Comparison of ENCODE assay signal across 18 cellular contexts in genomic region chr9:128414461-128414860, GRCh38. TPM values are rescaled to one million over a fixed set of nuclear protein-coding genes. Genes with fewer than 3 reads are reported as not detected.
DNase-seq lines count a peak whose midpoint lies in the region; ATAC-seq, FAIRE-seq and TF ChIP-seq lines count a peak whose summit lies in the region.
"Had no signal": no experiment of that assay in that cellular context is flagged by ENCODE, and none has a peak within 500 bp of the region (broad histone marks: within the 10 kb centered on the region; RNA-seq: fewer than 3 reads in every experiment).

No MANE protein-coding gene starts in this region.

- peak; percentile 30 for TF ChIP-seq CTCF in AG09309 (IDR thresholded peaks at IDR 0.05; ENCODE audit: control insufficient read depth, insufficient read depth, low read depth, low read length, missing control alignments)
- TF ChIP-seq CTCF in HFFc6 (IDR thresholded peaks at IDR 0.05) = peak; percentile 32; the same call in 1 of the 2 replicates
- TF ChIP-seq CTCF in K562 (IDR thresholded peaks at IDR 0.05 in 2 of 3, conservative IDR thresholded peaks at IDR 0.05 in 1 of 3; ENCODE audit: insufficient read depth in 2 of 3, low read depth in 1 of 3, low read length in 3 of 3) = peak; percentile 35 to 53 (median 40); a peak in 5 of 6 replicates
- TF ChIP-seq CTCF in kidney (IDR thresholded peaks at IDR 0.05; ENCODE audit: borderline replicate concordance, extremely low read depth, insufficient read depth) = peak; percentile 2
- TF ChIP-seq CTCF in colonic mucosa (IDR thresholded peaks at IDR 0.05) = no peak

- TF ChIP-seq POLR2A in K562 (conservative IDR thresholded peaks at IDR 0.05) (no peak), GM12891 (IDR thresholded peaks at IDR 0.05; ENCODE audit: low read depth, low read length) (no peak)

- DNase-seq in AG09309 (ENCODE audit: low read depth) = no peak
- DNase-seq in HFFc6 = no peak
- DNase-seq in K562 (ENCODE audit: extremely low read depth in 1 of 4, low spot score in 3 of 4) = peak in 3 of 4 experiments; percentile 40 to 45 (median 45)
- DNase-seq in kidney = no peak
- DNase-seq in GM12891 (ENCODE audit: insufficient read length, low spot score) = no peak
- DNase-seq in colonic mucosa = no peak
- no peak for DNase-seq in MV-4-11 (lab: John Stamatoyannopoulos, UW)
- DNase-seq: activated naive CD8-positive, alpha-beta T cell treated with anti-CD3 and anti-CD28 coated beads, Interleukin-2, amount 50 U/mL, for 24 hours; kidney glomerular epithelial cell; naive thymus-derived CD8-positive, alpha-beta T cell; NCI-H1436; NCI-H748 treated with DMSO at 0.1 percent for 48 hours; right lobe of liver; stimulated activated naive CD8-positive, alpha-beta T cell treated with anti-CD3 and anti-CD28 coated beads, Interleukin-15, Interleukin-2, amounts not matched to agents 100 U/mL and 50 U/mL, for 24 hours had no signal

- no peaks in the 10 kb centered on the region for H3K9me1 ChIP-seq in K562 (ENCODE audit: control insufficient read depth, insufficient read depth, low read length)

- H3K36me3 Mint-ChIP-seq in HFFc6 (ENCODE audit: low read depth) = no peaks in the 10 kb centered on the region
- H3K36me3 Mint-ChIP-seq: IgD-negative memory B cell had no signal

- H3K9me3 ChIP-seq in K562 (replicated peaks; ENCODE audit: control insufficient read depth, insufficient read depth, low read depth, low read length) = no peaks in the 10 kb centered on the region
- no peaks in the 10 kb centered on the region for H3K9me3 ChIP-seq in kidney (ENCODE audit: control insufficient read depth in 1 of 2, low read length in 2 of 2)
- H3K9me3 ChIP-seq in colonic mucosa = no peaks in the 10 kb centered on the region
- H3K9me3 ChIP-seq: right lobe of liver had no signal

- H3K9ac ChIP-seq in K562 (ENCODE audit: insufficient read depth in 1 of 2, low read depth in 2 of 2, low read length in 2 of 2) = no peak overlapping the region
- H3K9ac ChIP-seq in kidney (ENCODE audit: low read length in 2 of 2) = no peak overlapping the region
- no peak overlapping the region for H3K9ac ChIP-seq in colonic mucosa (ENCODE audit: low read depth in 2 of 2, low read length in 2 of 2)

- POLR2A ChIA-PET in K562 (lab: Yijun Ruan, JAX) = interaction anchor here (0.6 to 1.2 kb wide), 3 partner anchors 12 to 159 kb away, joined by 3 to 4 read pairs (median 4); no protein-coding TSS in a partner anchor

- no peak for TF ChIP-seq RAD21 in K562 (CRISPR knock-in tag; conservative IDR thresholded peaks at IDR 0.05 in 1 of 2, IDR thresholded peaks at IDR 0.05 in 1 of 2)

- H3K27me3 Mint-ChIP-seq in HFFc6 (ENCODE audit: insufficient read depth) = peaks cover 32% of the 10 kb centered on the region

- no peaks in the 10 kb centered on the region for H3K79me2 ChIP-seq in K562 (ENCODE audit: control insufficient read depth, insufficient read depth, low read length)

- no peak overlapping the region for H2AFZ ChIP-seq in K562 (ENCODE audit: low read depth, low read length)

- no peak for TF ChIP-seq EP300 in K562 (IDR thresholded peaks at IDR 0.05; ENCODE audit: low read length)

- intact Hi-C loops in K562 (cut with micrococcal nuclease) (loop anchor here (5.0 to 10.0 kb wide), 2 partner anchors 200 to 287 kb away; partner anchors contain the start of gene PTGES2), kidney (cut with DNase I) (no loop called here), colonic mucosa (cut with DNase I) (loop anchor here (5.0 to 10.0 kb wide), 2 partner anchors 52 to 120 kb away; no protein-coding TSS in a partner anchor)

- peaks cover 7% of the 10 kb centered on the region for H3K4me1 Mint-ChIP-seq in HFFc6 (ENCODE audit: low read depth)

- no peak overlapping the region for H3K27ac Mint-ChIP-seq in HFFc6
- H3K27ac Mint-ChIP-seq: activated naive CD8-positive, alpha-beta T cell treated with anti-CD3 and anti-CD28 coated beads, Interleukin-2, amount 50 U/mL, for 24 hours had no signal

- CTCF ChIA-PET in K562 (lab: Yijun Ruan, JAX; ENCODE audit: low intra/inter-chr PET ratio) = interaction anchor here (3.0 kb wide), 1 partner anchor 52 kb away, joined by 37 read pairs; no protein-coding TSS in a partner anchor

- no peaks in the 10 kb centered on the region; a peak in 1 of 5 replicates for H3K27me3 ChIP-seq in K562 (ENCODE audit: control insufficient read depth in 2 of 2, insufficient read depth in 2 of 2, low read length in 2 of 2)
- peaks cover 12% of the 10 kb centered on the region for H3K27me3 ChIP-seq in colonic mucosa
- H3K27me3 ChIP-seq: right lobe of liver had no signal

- H3K36me3 ChIP-seq in K562 (ENCODE audit: control insufficient read depth, insufficient read depth, low read length) = no peaks in the 10 kb centered on the region
- no peaks in the 10 kb centered on the region for H3K36me3 ChIP-seq in kidney (ENCODE audit: control insufficient read depth in 1 of 2, insufficient read depth in 2 of 2, low read length in 2 of 2)
- H3K36me3 ChIP-seq in colonic mucosa = no peaks in the 10 kb centered on the region
- H3K36me3 ChIP-seq: right lobe of liver had no signal

- H3K4me1 ChIP-seq in K562 (replicated peaks in 1 of 2; ENCODE audit: control insufficient read depth in 2 of 2, insufficient read depth in 2 of 2, low read length in 2 of 2) (peaks cover 15 to 30% of the 10 kb centered on the region in 2 experiments; a peak in 4 of 5 replicates), kidney (ENCODE audit: control insufficient read depth in 1 of 2, insufficient read depth in 1 of 2, low read depth in 1 of 2, low read length in 2 of 2) (peaks cover 0 to 7% of the 10 kb centered on the region in 2 donors), colonic mucosa (peaks cover 5% of the 10 kb centered on the region)

- 34% methylated on average over 3 of the region's 3 CpGs for WGBS in K562 (ENCODE audit: insufficient coverage, low coverage, missing lambda C conversion rate)

- H3K27ac ChIP-seq in K562 (ENCODE audit: extremely low read depth, low read depth, low read length) = no peak overlapping the region
- no peak overlapping the region for H3K27ac ChIP-seq in kidney (ENCODE audit: low read depth in 2 of 2, low read length in 2 of 2)
- no peak overlapping the region for H3K27ac ChIP-seq in colonic mucosa
- H3K27ac ChIP-seq: right lobe of liver had no signal

- no TSS peak for BruUV-seq in K562 (replicated peaks; lab: Mats Ljungman, UMichigan)

- no peaks in the 10 kb centered on the region for H3K9me3 Mint-ChIP-seq in HFFc6
- H3K9me3 Mint-ChIP-seq: activated naive CD8-positive, alpha-beta T cell treated with anti-CD3 and anti-CD28 coated beads, Interleukin-2, amount 50 U/mL, for 24 hours; IgD-negative memory B cell; naive thymus-derived CD8-positive, alpha-beta T cell had no signal

- ATAC-seq in K562 (peak; percentile 55), GM18867 (IDR thresholded peaks at IDR 0.05; ENCODE audit: unreplicated experiment) (no peak)
- ATAC-seq: activated CD4-positive, CD25-positive, alpha-beta regulatory T cell treated with anti-CD3 and anti-CD28 coated beads, Interleukin-2, amount 50 U/mL, for 24 hours; activated naive CD8-positive, alpha-beta T cell treated with anti-CD3 and anti-CD28 coated beads, Interleukin-2, amount 50 U/mL, for 24 hours; naive thymus-derived CD8-positive, alpha-beta T cell; stimulated activated naive CD8-positive, alpha-beta T cell treated with anti-CD3 and anti-CD28 coated beads, Interleukin-15, Interleukin-2, amounts not matched to agents 100 U/mL and 50 U/mL, for 24 hours had no signal

- no peak overlapping the region for H3K4me3 ChIP-seq in AG09309 (ENCODE audit: control insufficient read depth, low read depth, low read length)
- H3K4me3 ChIP-seq in K562 = no peak overlapping the region
- H3K4me3 ChIP-seq in kidney (ENCODE audit: low read length in 2 of 2) = no peak overlapping the region
- H3K4me3 ChIP-seq in colonic mucosa = no peak overlapping the region
- H3K4me3 ChIP-seq: right lobe of liver had no signal

- FAIRE-seq in K562 (lab: Jason Lieb, UNC) (peak; percentile 15), kidney (lab: Jason Lieb, UNC) (no peak), GM12891 (lab: Jason Lieb, UNC) (no peak)
- FAIRE-seq: GM18507 had no signal

- H3K4me3 Mint-ChIP-seq in HFFc6 = no peak overlapping the region
- H3K4me3 Mint-ChIP-seq: activated naive CD8-positive, alpha-beta T cell treated with anti-CD3 and anti-CD28 coated beads, Interleukin-2, amount 50 U/mL, for 24 hours; naive thymus-derived CD8-positive, alpha-beta T cell had no signal

- H4K20me1 ChIP-seq in K562 (replicated peaks; ENCODE audit: control insufficient read depth, insufficient read depth, low read length) = no peaks in the 10 kb centered on the region

- no peak overlapping the region for H3K4me2 ChIP-seq in K562 (ENCODE audit: insufficient read depth, low read length)

- in situ Hi-C loops in K562 (cut with MboI) = no loop called here

RNA-seq across cellular contexts. Expression of gene CERCAM, which starts 6.2 kb away (rescaled TPM):
- 100 to 1,000 TPM; 125 to 172 (median 136) TPM for total RNA-seq in HFFc6 (2021; fragmentation: NEBNext Ultra II Directional; extraction: Animal tissue kit (Norgen Biotek cat#: 25700))
- total RNA-seq in K562 (2011; cell fraction: chromatin; rRNA removed; ENCODE audit: low replicate concordance) = 27.2 and 83.8 TPM in 2 replicates
- 70.3 and 82.2 TPM in 2 replicates for total RNA-seq in K562 (2011; cell fraction: nucleolus; rRNA removed)
- total RNA-seq in K562 (2011; cell fraction: nucleoplasm; rRNA removed) = 35.6 and 47.3 TPM in 2 replicates
- total RNA-seq in K562 (2014; rRNA removed) (18.0 and 20.6 TPM in 2 replicates), K562 (2014; rRNA removed; fragmentation: Illumina TruSeq; extraction: Trizol) (4.2 and 5.0 TPM in 2 replicates), K562 (2015; rRNA removed; fragmentation: Illumina TruSeq; extraction: Trizol) (18.3 and 19.0 TPM in 2 replicates), K562 (2021) (22.2 and 24.0 TPM in 2 replicates), kidney (25.5 TPM), colonic mucosa (1 to 10 TPM; 4.9 to 9.3 TPM)
- polyA plus RNA-seq in K562 (2011; rRNA removed) (18.8 and 39.4 TPM in 2 replicates), K562 (2014; fragmentation: Illumina TruSeq; extraction: Trizol) (10.5 and 14.0 TPM in 2 replicates), K562 (2014; fragmentation: Nextera tagmentation; extraction: Ambion mirVana) (1 to 10 TPM in 1 of 2 experiments, under 1 TPM in 1; 0.75 to 1.3 TPM), K562 (2014; rRNA removed) (21.9 and 26.4 TPM in 2 replicates), kidney (ENCODE audit: insufficient read depth, low read depth, low replicate concordance) (19.7 TPM)
- polyA plus RNA-seq in K562 (2011; cell fraction: cytosol; rRNA removed) = 55.2 and 92.4 TPM in 2 replicates
- polyA plus RNA-seq in K562 (2011; cell fraction: nucleus; rRNA removed) = 56.0 and 58.6 TPM in 2 replicates
- 25.6 and 35.2 TPM in 2 replicates for polyA plus RNA-seq in K562 (2012)
- 10.7 and 11.9 TPM in 2 replicates for polyA minus RNA-seq in K562 (2011; rRNA and poly(A)+ RNA removed)
- polyA minus RNA-seq in K562 (2011; cell fraction: cytosol; rRNA and poly(A)+ RNA removed) = 15.5 and 37.0 TPM in 2 replicates
- 16.7 and 23.5 TPM in 2 replicates for polyA minus RNA-seq in K562 (2011; cell fraction: nucleus; rRNA and poly(A)+ RNA removed)
- 3.7 TPM for polyA plus RNA-seq in GM12891 (2012; ENCODE audit: low read depth, missing spikeins)

RNA-seq across cellular contexts. Expression of gene ODF2, which starts 41.3 kb away (rescaled TPM):
- total RNA-seq in HFFc6 (2021; fragmentation: NEBNext Ultra II Directional; extraction: Animal tissue kit (Norgen Biotek cat#: 25700)) = 10 to 100 TPM; 29.5 to 40.8 (median 36.9) TPM
- 159 and 215 TPM in 2 replicates for total RNA-seq in K562 (2011; cell fraction: chromatin; rRNA removed; ENCODE audit: low replicate concordance)
- total RNA-seq in K562 (2011; cell fraction: nucleolus; rRNA removed) = 89.5 and 89.9 TPM in 2 replicates
- 111 and 132 TPM in 2 replicates for total RNA-seq in K562 (2011; cell fraction: nucleoplasm; rRNA removed)
- total RNA-seq in K562 (2014; rRNA removed) (73.7 and 76.5 TPM in 2 replicates), K562 (2014; rRNA removed; fragmentation: Illumina TruSeq; extraction: Trizol) (54.1 and 56.9 TPM in 2 replicates), K562 (2015; rRNA removed; fragmentation: Illumina TruSeq; extraction: Trizol) (70.1 and 71.3 TPM in 2 replicates), K562 (2021) (61.9 and 71.6 TPM in 2 replicates), kidney (23.6 TPM), colonic mucosa (10 to 100 TPM; 14.9 to 36.2 TPM)
- polyA plus RNA-seq in K562 (2011; rRNA removed) (23.1 and 33.2 TPM in 2 replicates), K562 (2014; fragmentation: Illumina TruSeq; extraction: Trizol) (79.3 and 83.2 TPM in 2 replicates), K562 (2014; fragmentation: Nextera tagmentation; extraction: Ambion mirVana) (10 to 100 TPM; 16.5 to 69.7 TPM), K562 (2014; rRNA removed) (46.7 and 52.3 TPM in 2 replicates), kidney (ENCODE audit: insufficient read depth, low read depth, low replicate concordance) (10.6 TPM)
- 16.3 and 20.6 TPM in 2 replicates for polyA plus RNA-seq in K562 (2011; cell fraction: cytosol; rRNA removed)
- polyA plus RNA-seq in K562 (2011; cell fraction: nucleus; rRNA removed) = 243 and 275 TPM in 2 replicates
- 63.5 and 64.9 TPM in 2 replicates for polyA plus RNA-seq in K562 (2012)
- 21.7 and 24.7 TPM in 2 replicates for polyA minus RNA-seq in K562 (2011; rRNA and poly(A)+ RNA removed)
- polyA minus RNA-seq in K562 (2011; cell fraction: cytosol; rRNA and poly(A)+ RNA removed) = 20.7 and 23.0 TPM in 2 replicates
- polyA minus RNA-seq in K562 (2011; cell fraction: nucleus; rRNA and poly(A)+ RNA removed) = 25.8 and 37.1 TPM in 2 replicates
- polyA plus RNA-seq in GM12891 (2012; ENCODE audit: low read depth, missing spikeins) = 27.2 TPM

RNA-seq across cellular contexts. Expression of gene URM1, which starts 43.3 kb away (rescaled TPM):
- 10 to 100 TPM; 63.8 to 75.5 (median 70.2) TPM for total RNA-seq in HFFc6 (2021; fragmentation: NEBNext Ultra II Directional; extraction: Animal tissue kit (Norgen Biotek cat#: 25700))
- total RNA-seq in K562 (2011; cell fraction: chromatin; rRNA removed; ENCODE audit: low replicate concordance) = 21.1 and 48.4 TPM in 2 replicates
- 27.8 and 30.0 TPM in 2 replicates for total RNA-seq in K562 (2011; cell fraction: nucleolus; rRNA removed)
- total RNA-seq in K562 (2011; cell fraction: nucleoplasm; rRNA removed) = 33.7 and 46.3 TPM in 2 replicates
- 53.3 and 68.0 TPM in 2 replicates for total RNA-seq in K562 (2014; rRNA removed)
- 25.4 and 35.7 TPM in 2 replicates for total RNA-seq in K562 (2014; rRNA removed; fragmentation: Illumina TruSeq; extraction: Trizol)
- total RNA-seq in K562 (2015; rRNA removed; fragmentation: Illumina TruSeq; extraction: Trizol) = 33.7 and 37.3 TPM in 2 replicates
- 82.0 and 83.8 TPM in 2 replicates for total RNA-seq in K562 (2021)
- 57.0 and 74.4 TPM in 2 replicates for polyA plus RNA-seq in K562 (2011; rRNA removed)
- polyA plus RNA-seq in K562 (2011; cell fraction: cytosol; rRNA removed) = 67.6 and 87.3 TPM in 2 replicates
- polyA plus RNA-seq in K562 (2011; cell fraction: nucleus; rRNA removed) = 57.5 and 83.7 TPM in 2 replicates
- polyA plus RNA-seq in K562 (2012) = 87.7 and 104 TPM in 2 replicates
- 88.9 and 90.6 TPM in 2 replicates for polyA plus RNA-seq in K562 (2014; fragmentation: Illumina TruSeq; extraction: Trizol)
- polyA plus RNA-seq in K562 (2014; fragmentation: Nextera tagmentation; extraction: Ambion mirVana) = 10 to 100 TPM; 10.1 to 24.7 TPM
- 72.1 and 81.3 TPM in 2 replicates for polyA plus RNA-seq in K562 (2014; rRNA removed)
- 19.9 and 27.1 TPM in 2 replicates for polyA minus RNA-seq in K562 (2011; rRNA and poly(A)+ RNA removed)
- polyA minus RNA-seq in K562 (2011; cell fraction: cytosol; rRNA and poly(A)+ RNA removed) = 25.8 and 28.1 TPM in 2 replicates
- polyA minus RNA-seq in K562 (2011; cell fraction: nucleus; rRNA and poly(A)+ RNA removed) = 8.9 and 11.1 TPM in 2 replicates
- total RNA-seq in kidney = 55.2 TPM
- polyA plus RNA-seq in kidney (ENCODE audit: insufficient read depth, low read depth, low replicate concordance) = 55.9 TPM
- 46.8 TPM for polyA plus RNA-seq in GM12891 (2012; ENCODE audit: low read depth, missing spikeins)
- 10 to 100 TPM; 55.2 to 77.3 TPM for total RNA-seq in colonic mucosa

Comparison
In these comparisons a context has a peak if more than half of its experiments do, and no peak if none do; other contexts are left out.
1. DNase-seq: peak in K562 (3 of 4); none in AG09309 (single experiment), HFFc6 (single experiment), kidney (single experiment), GM12891 (single experiment), colonic mucosa (single experiment) and MV-4-11 (single experiment).